In the genomic region with DNA sequence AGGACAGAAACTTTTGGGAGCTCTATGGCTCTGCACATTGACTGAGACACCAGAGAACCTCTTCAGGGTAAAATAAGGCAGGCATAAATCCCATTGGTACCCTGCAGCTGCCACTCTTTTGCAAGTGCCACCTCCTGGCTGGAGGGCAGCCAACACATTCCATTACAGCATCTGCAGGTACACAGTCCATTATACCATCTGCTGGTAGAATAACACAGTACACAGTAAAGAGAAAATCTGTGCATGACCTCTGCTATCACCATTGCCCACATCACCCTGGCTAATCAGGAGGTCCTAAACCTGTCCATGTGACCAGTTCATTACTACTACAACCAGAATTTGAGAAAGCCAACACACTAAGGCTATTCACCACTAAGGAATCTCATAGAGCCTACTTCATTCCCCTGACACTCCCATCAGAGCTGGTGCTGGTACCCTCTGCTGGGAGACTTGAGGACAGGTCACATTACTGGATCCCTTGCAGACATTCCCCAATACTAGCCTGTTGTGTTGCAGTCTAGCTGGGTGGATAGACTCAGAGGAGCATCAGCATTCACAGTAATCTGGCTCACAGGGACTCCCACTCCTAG, we compare ENCODE assay signal across 17 cellular contexts.
"Had no signal": no experiment of that assay in that cellular context is flagged by ENCODE, and none has a peak within 500 bp of the region (broad histone marks: within the 10 kb centered on the region; RNA-seq: fewer than 3 reads in every experiment).

No MANE protein-coding gene starts in this region.

- H3K4me2 ChIP-seq: neural progenitor cell had no signal

- DNase-seq: activated CD4-positive, alpha-beta T cell treated with anti-CD3 and anti-CD28 coated beads, Interleukin-2, amount 10 ng/mL, durations not matched to agents 24 days and 14 days; activated CD8-positive, alpha-beta T cell treated with anti-CD3 and anti-CD28 coated beads, Interleukin-2, amount 10 ng/mL, durations not matched to agents 7 days and 5 days; activated naive CD4-positive, alpha-beta T cell treated with anti-CD3 and anti-CD28 coated beads, Interleukin-2, amount 10 ng/mL, durations not matched to agents 7 days and 5 days; activated naive CD8-positive, alpha-beta T cell treated with anti-CD3 and anti-CD28 coated beads, Interleukin-2, amount 50 U/mL, for 24 hours; activated T-cell treated with anti-CD3 and anti-CD28 coated beads, Interleukin-2, amount 50 U/mL, for 24 hours; anterior cingulate cortex; heart right ventricle; kidney glomerular epithelial cell; left ventricle myocardium inferior; naive B cell; T-helper 9 cell; transverse colon had no signal

- H3K36me3 ChIP-seq: heart right ventricle, left ventricle myocardium inferior, neural progenitor cell, suprapubic skin, transverse colon, vagina had no signal

- H2AFZ ChIP-seq: neural progenitor cell had no signal

- H3K9me3 ChIP-seq: transverse colon, vagina had no signal

- H3K27me3 ChIP-seq: heart right ventricle, neural progenitor cell, suprapubic skin, transverse colon, vagina had no signal

- H3K27ac ChIP-seq: coronary artery, heart right ventricle, left ventricle myocardium inferior, neural progenitor cell, suprapubic skin, transverse colon, vagina had no signal

- H3K4me3 ChIP-seq: coronary artery, heart right ventricle, left ventricle myocardium inferior, neural progenitor cell, suprapubic skin, transverse colon, vagina had no signal

- H3K4me1 ChIP-seq: heart right ventricle, left ventricle myocardium inferior, neural progenitor cell, suprapubic skin, transverse colon, vagina had no signal

- ATAC-seq: activated CD8-positive, alpha-beta T cell treated with anti-CD3 and anti-CD28 coated beads, Interleukin-2, amount 10 ng/mL, durations not matched to agents 7 days and 5 days; activated naive CD8-positive, alpha-beta T cell treated with anti-CD3 and anti-CD28 coated beads, Interleukin-2, amount 50 U/mL, for 24 hours; esophagus mucosa had no signal

- H3K9ac ChIP-seq: neural progenitor cell had no signal
